Comparison of ENCODE assay signal across 18 cellular contexts in genomic region chr18:51068111-51068510, GRCh38. TPM values are rescaled to one million over a fixed set of nuclear protein-coding genes. Genes with fewer than 3 reads are reported as not detected.
DNase-seq lines count a peak whose midpoint lies in the region; ATAC-seq, FAIRE-seq and TF ChIP-seq lines count a peak whose summit lies in the region.
"Had no signal": no experiment of that assay in that cellular context is flagged by ENCODE, and none has a peak within 500 bp of the region (broad histone marks: within the 10 kb centered on the region; RNA-seq: fewer than 3 reads in every experiment).

No MANE protein-coding gene starts in this region.

- H3K4me3 ChIP-seq in A549, result no peak overlapping the region
- no peak overlapping the region for H3K4me3 ChIP-seq in HFF-Myc (replicated peaks; ENCODE audit: low read depth, low read length)
- no peak overlapping the region for H3K4me3 ChIP-seq in astrocyte of the spinal cord (ENCODE audit: low read depth, low read length)
- H3K4me3 ChIP-seq: coronary artery, suprapubic skin had no signal

- CTCF ChIA-PET in A549 (lab: Yijun Ruan, JAX), result no interaction called here

- peak overlapping the region in 1 of 2 experiments; percentile 20; a peak in 1 of 6 replicates for H3K27ac ChIP-seq in A549
- H3K27ac ChIP-seq: coronary artery, parathyroid adenoma, suprapubic skin had no signal

- no peak for TF ChIP-seq POLR2A in A549 (IDR thresholded peaks at IDR 0.05; ENCODE audit: low read length)

- 47% methylated on average over 4 of the region's 4 CpGs for WGBS in A549 (ENCODE audit: missing lambda C conversion rate)

- no peak for FAIRE-seq in A549 (lab: Jason Lieb, UNC)

- no peak for TF ChIP-seq EP300 in A549 (IDR thresholded peaks at IDR 0.05)

- in situ Hi-C loops in astrocyte of the spinal cord (cut with HindIII; ENCODE audit: low sequenced_read_pairs), result no loop called here

- H3K4me1 ChIP-seq in A549, result peaks cover 27% of the 10 kb centered on the region
- H3K4me1 ChIP-seq: suprapubic skin had no signal

- TF ChIP-seq RAD21 in A549 (conservative IDR thresholded peaks at IDR 0.05 in 1 of 2, IDR thresholded peaks at IDR 0.05 in 1 of 2), result no peak

- POLR2A ChIA-PET in A549 (lab: Yijun Ruan, JAX), result no interaction called here

- no peak for ATAC-seq in A549
- ATAC-seq in GM18502 (IDR thresholded peaks at IDR 0.05; ENCODE audit: poor library complexity, unreplicated experiment), result no peak
- ATAC-seq: esophagus mucosa, WTC11 had no signal

- DNase-seq in A549 (ENCODE audit: low read depth in 1 of 2, low spot score in 1 of 2) (no peak), HFF-Myc (ENCODE audit: extremely low read depth, low read depth) (peak; percentile 14), astrocyte of the spinal cord (ENCODE audit: low read depth, low spot score) (peak; percentile 64), iris pigment epithelial cell (ENCODE audit: low read depth) (peak; percentile 73), D341Med (ENCODE audit: low spot score) (no peak), NCI-H1417 (lab: John Stamatoyannopoulos, UW) (no peak), HPDE6-E6E7 (ENCODE audit: extremely low spot score) (no peak)
- DNase-seq: AML-193, DMS153, NCI-H1092 treated with DMSO at 0.1 percent for 48 hours, NCI-H446 treated with DMSO at 0.1 percent for 48 hours, OCI-M1 had no signal

- H3K9me3 ChIP-seq in A549, result no peaks in the 10 kb centered on the region
- H3K9me3 ChIP-seq: suprapubic skin had no signal

- no peak for TF ChIP-seq CTCF in A549 (IDR thresholded peaks at IDR 0.05)
- no peak for TF ChIP-seq CTCF in HFF-Myc (IDR thresholded peaks at IDR 0.05; ENCODE audit: low read depth, low read length, missing control alignments)
- TF ChIP-seq CTCF in astrocyte of the spinal cord (IDR thresholded peaks at IDR 0.05; ENCODE audit: low read depth, low read length), result no peak

- H3K4me2 ChIP-seq in A549, result peak overlapping the region; percentile 51

TF ChIP-seq in A549, 52 proteins besides CTCF, POLR2A, EP300 and RAD21:
- TF ChIP-seq JUNB (IDR thresholded peaks at IDR 0.05) (peak; percentile 14; the same call in 1 of the 2 replicates), MYC (IDR thresholded peaks at IDR 0.05; ENCODE audit: borderline replicate concordance, low read length) (no peak)

RNA-seq across cellular contexts. Expression of gene SMAD4, which starts 38.1 kb away (rescaled TPM):
- polyA plus RNA-seq in A549 (2011; rRNA removed) (90.0 and 107 TPM in 2 replicates), A549 (2017; fragmentation: RNase III; extraction: RNeasy Plus Mini Kit Qiagen cat#74134 plus additional on column Dnase treatment) (44.7 to 52.3 TPM (median 52.1 TPM) in 3 replicates)
- 25.9 and 28.8 TPM in 2 replicates for polyA plus RNA-seq in A549 (2012; cell fraction: cytosol; rRNA removed)
- polyA plus RNA-seq in A549 (2012; cell fraction: nucleus; rRNA removed), result 24.5 and 28.4 TPM in 2 replicates
- polyA minus RNA-seq in A549 (2011; rRNA and poly(A)+ RNA removed), result 57.5 and 65.9 TPM in 2 replicates

Comparison
In these comparisons a context has a peak if more than half of its experiments do, and no peak if none do; other contexts are left out.
1. DNase-seq: peak in HFF-Myc (single experiment), astrocyte of the spinal cord (single experiment) and iris pigment epithelial cell (single experiment); none in A549 (0 of 2), D341Med (single experiment), NCI-H1417 (0 of 3) and HPDE6-E6E7 (single experiment).